Comparison of ENCODE assay signal across 24 cellular contexts in genomic region chr14:22770481-22771187, GRCh38. TPM values are rescaled to one million over a fixed set of nuclear protein-coding genes. Genes with fewer than 3 reads are reported as not detected.
A peak's percentile ranks its signal among the peaks of the same experiment; 100 is the strongest.
DNase-seq lines count a peak whose midpoint lies in the region; TF ChIP-seq lines count a peak whose summit lies in the region.
"Had no signal": no experiment of that assay in that cellular context is flagged by ENCODE, and none has a peak within 500 bp of the region (broad histone marks: within the 10 kb centered on the region; RNA-seq: fewer than 3 reads in every experiment).

No MANE protein-coding gene starts in this region.

- no peak overlapping the region for H3K4me3 Mint-ChIP-seq in activated CD4-positive, alpha-beta T cell treated with anti-CD3 and anti-CD28 coated beads, Interleukin-2, amount 10 ng/mL, durations not matched to agents 7 days and 5 days
- H3K4me3 Mint-ChIP-seq in nephron progenitor cell, result no peak overlapping the region
- H3K4me3 Mint-ChIP-seq: CD8-positive, alpha-beta T cell; HFFc6 had no signal

- TF ChIP-seq POLR2A in GM19099 (IDR thresholded peaks at IDR 0.05; ENCODE audit: extremely low read depth, insufficient read length, low read depth), result peak; percentile 15

- POLR2A ChIA-PET in activated CD4-positive, alpha-beta T cell treated with anti-CD3 and anti-CD28 coated beads, Interleukin-2, amount 10 ng/mL, durations not matched to agents 7 days and 5 days (lab: Charles Lee), result no interaction called here

- H3K9me3 Mint-ChIP-seq in activated CD4-positive, alpha-beta T cell treated with anti-CD3 and anti-CD28 coated beads, Interleukin-2, amount 10 ng/mL, durations not matched to agents 7 days and 5 days, result peaks cover 3% of the 10 kb centered on the region
- H3K9me3 Mint-ChIP-seq in nephron progenitor cell, result peaks cover 6% of the 10 kb centered on the region
- H3K9me3 Mint-ChIP-seq: CD8-positive, alpha-beta T cell; HFFc6 had no signal

- H3K27ac Mint-ChIP-seq in activated CD4-positive, alpha-beta T cell treated with anti-CD3 and anti-CD28 coated beads, Interleukin-2, amount 10 ng/mL, durations not matched to agents 7 days and 5 days, result peak overlapping the region; percentile 44
- peak overlapping the region; percentile 49 for H3K27ac Mint-ChIP-seq in nephron progenitor cell
- H3K27ac Mint-ChIP-seq: CD8-positive, alpha-beta T cell had no signal

- no peak for TF ChIP-seq CTCF in nephron progenitor cell (IDR thresholded peaks at IDR 0.05)

- DNase-seq in activated CD4-positive, alpha-beta T cell treated with anti-CD3 and anti-CD28 coated beads, Interleukin-2, amount 10 ng/mL, durations not matched to agents 7 days and 5 days, result no peak
- DNase-seq in activated CD4-positive, alpha-beta T cell treated with anti-CD3 and anti-CD28 coated beads for 48 hours, result no peak
- peak; percentile 14 for DNase-seq in amniotic epithelial cell (ENCODE audit: low read depth)
- DNase-seq in nephron progenitor cell, result no peak
- DNase-seq in 8988T, result no peak
- DNase-seq in KG1 (lab: John Stamatoyannopoulos, UW), result no peak
- DNase-seq in A172 (ENCODE audit: low spot score), result no peak
- DNase-seq: Caco-2; CD8-positive, alpha-beta T cell; DMS79; EL; GDM1; GOT3; HFFc6; Karpas-422; NCI-H1105; NCI-H146; NCI-H1930; NCI-H2107; NCI-H524; NCI-H748 treated with DMSO at 0.1 percent for 48 hours; SIG-M5 had no signal

- no peaks in the 10 kb centered on the region for H3K27me3 Mint-ChIP-seq in activated CD4-positive, alpha-beta T cell treated with anti-CD3 and anti-CD28 coated beads, Interleukin-2, amount 10 ng/mL, durations not matched to agents 7 days and 5 days
- H3K27me3 Mint-ChIP-seq in nephron progenitor cell (ENCODE audit: low read depth, poor library complexity), result no peaks in the 10 kb centered on the region
- H3K27me3 Mint-ChIP-seq: IgD-negative memory B cell had no signal

- CTCF ChIA-PET in activated CD4-positive, alpha-beta T cell treated with anti-CD3 and anti-CD28 coated beads, Interleukin-2, amount 10 ng/mL, durations not matched to agents 7 days and 5 days (lab: Charles Lee), result interaction anchor here (0.6 kb wide), 1 partner anchor 825 kb away, joined by 3 read pairs; no protein-coding TSS in a partner anchor

- H3K4me1 Mint-ChIP-seq in activated CD4-positive, alpha-beta T cell treated with anti-CD3 and anti-CD28 coated beads, Interleukin-2, amount 10 ng/mL, durations not matched to agents 7 days and 5 days, result peaks cover 31% of the 10 kb centered on the region
- peaks cover 31% of the 10 kb centered on the region for H3K4me1 Mint-ChIP-seq in nephron progenitor cell

- peaks cover 69% of the 10 kb centered on the region for H3K36me3 Mint-ChIP-seq in activated CD4-positive, alpha-beta T cell treated with anti-CD3 and anti-CD28 coated beads, Interleukin-2, amount 10 ng/mL, durations not matched to agents 7 days and 5 days (ENCODE audit: low read depth)
- H3K36me3 Mint-ChIP-seq in nephron progenitor cell (ENCODE audit: low read depth), result peaks cover 47% of the 10 kb centered on the region

RNA-seq across cellular contexts. Expression of gene OXA1L, which starts 4.1 kb away (rescaled TPM):
- total RNA-seq in activated CD4-positive, alpha-beta T cell treated with anti-CD3 and anti-CD28 coated beads, Interleukin-2, amount 10 ng/mL, durations not matched to agents 7 days and 5 days, result 100 to 1,000 TPM; 122 to 141 TPM
- 44.4 and 46.2 TPM in 2 replicates for total RNA-seq in A172 (2014; rRNA removed; shearing (Covaris generic))

RNA-seq across cellular contexts. Expression of gene SLC7A7, which starts 44.6 kb away (rescaled TPM):
- under 1 TPM; 0.25 to 0.69 TPM for total RNA-seq in activated CD4-positive, alpha-beta T cell treated with anti-CD3 and anti-CD28 coated beads, Interleukin-2, amount 10 ng/mL, durations not matched to agents 7 days and 5 days
- total RNA-seq in A172 (2014; rRNA removed; shearing (Covaris generic)), result 0.74 TPM in 1 of 2 replicates, not detected in the other

RNA-seq across cellular contexts. Expression of gene MRPL52, which starts 59.1 kb away (rescaled TPM):
- total RNA-seq in activated CD4-positive, alpha-beta T cell treated with anti-CD3 and anti-CD28 coated beads, Interleukin-2, amount 10 ng/mL, durations not matched to agents 7 days and 5 days, result 100 to 1,000 TPM; 101 to 112 TPM
- total RNA-seq in A172 (2014; rRNA removed; shearing (Covaris generic)), result 72.1 and 163 TPM in 2 replicates
